2 cellular contexts compared by ENCODE assay signal in genomic region chr16:89191901-89192184, GRCh38.
TF ChIP-seq lines count a peak whose summit lies in the region.

No MANE protein-coding gene starts in this region.

TF ChIP-seq in IMR-90, 13 proteins besides CTCF, POLR2A, EP300 and RAD21:
- no peak for TF ChIP-seq MAFK (IDR thresholded peaks at IDR 0.05; ENCODE audit: low read depth, low read length)
- no peak for TF ChIP-seq ELK1 (IDR thresholded peaks at IDR 0.05; ENCODE audit: borderline replicate concordance, low read depth, low read length)
- TF ChIP-seq CEBPB (IDR thresholded peaks at IDR 0.05; ENCODE audit: low read depth, low read length): no peak
- TF ChIP-seq MXI1 (IDR thresholded peaks at IDR 0.05; ENCODE audit: borderline replicate concordance, low read depth, low read length): no peak
- TF ChIP-seq RCOR1 (IDR thresholded peaks at IDR 0.05; ENCODE audit: insufficient replicate concordance, low read length): no peak
- no peak for TF ChIP-seq MAZ (IDR thresholded peaks at IDR 0.05; ENCODE audit: borderline replicate concordance, low read depth, low read length)
- no peak for TF ChIP-seq SMC3 (IDR thresholded peaks at IDR 0.05; ENCODE audit: low read depth, low read length)
- TF ChIP-seq RFX5 (IDR thresholded peaks at IDR 0.05; ENCODE audit: low read depth, low read length): no peak
- no peak for TF ChIP-seq USF2 (IDR thresholded peaks at IDR 0.05; ENCODE audit: low read depth, low read length)
- no peak for TF ChIP-seq BHLHE40 (IDR thresholded peaks at IDR 0.05; ENCODE audit: low read depth, low read length)
- TF ChIP-seq CHD1 (IDR thresholded peaks at IDR 0.05; ENCODE audit: low read depth, low read length): no peak
- no peak for TF ChIP-seq NFE2L2 (IDR thresholded peaks at IDR 0.05; ENCODE audit: low read depth, low read length)

TF ChIP-seq in H1, 55 proteins besides CTCF, POLR2A, EP300 and RAD21:
- TF ChIP-seq RXRA (IDR thresholded peaks at IDR 0.05; ENCODE audit: insufficient read depth, low read depth, low read length) (no peak), TAF7 (optimal IDR thresholded peaks at IDR 0.05; ENCODE audit: borderline replicate concordance, low read depth, low read length) (no peak), SAP30 (IDR thresholded peaks at IDR 0.05; ENCODE audit: insufficient read depth, insufficient replicate concordance, low read length) (no peak), BCL11A (IDR thresholded peaks at IDR 0.05; ENCODE audit: low read depth in 2 of 2, low read length in 2 of 2) (no peak), RNF2 (IDR thresholded peaks at IDR 0.05; ENCODE audit: borderline replicate concordance, low read depth, low read length, missing control alignments, poor library complexity, severe bottlenecking) (no peak), TEAD4 (IDR thresholded peaks at IDR 0.05; ENCODE audit: low read depth, low read length) (no peak), KDM4A (IDR thresholded peaks at IDR 0.05; ENCODE audit: low read depth, low read length, severe bottlenecking) (no peak), GTF2F1 (IDR thresholded peaks at IDR 0.05; ENCODE audit: borderline replicate concordance, low read depth, low read length) (no peak), NRF1 (IDR thresholded peaks at IDR 0.05; ENCODE audit: low read depth, low read length) (no peak), NANOG (IDR thresholded peaks at IDR 0.05; ENCODE audit: insufficient read depth, low read depth, low read length, poor library complexity, severe bottlenecking) (no peak), SIN3A (conservative IDR thresholded peaks at IDR 0.05 in 1 of 2, IDR thresholded peaks at IDR 0.05 in 1 of 2; ENCODE audit: low read depth in 1 of 2, low read length in 2 of 2) (no peak), SP1 (IDR thresholded peaks at IDR 0.05; ENCODE audit: low read depth, low read length) (no peak), CHD1 (IDR thresholded peaks at IDR 0.05; ENCODE audit: low read depth, low read length) (no peak), USF2 (IDR thresholded peaks at IDR 0.05; ENCODE audit: low read length) (no peak), TCF12 (IDR thresholded peaks at IDR 0.05; ENCODE audit: low read depth, low read length) (no peak)
- TF ChIP-seq, protein P1, sequence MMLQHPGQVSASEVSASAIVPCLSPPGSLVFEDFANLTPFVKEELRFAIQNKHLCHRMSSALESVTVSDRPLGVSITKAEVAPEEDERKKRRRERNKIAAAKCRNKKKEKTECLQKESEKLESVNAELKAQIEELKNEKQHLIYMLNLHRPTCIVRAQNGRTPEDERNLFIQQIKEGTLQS (IDR thresholded peaks at IDR 0.05; ENCODE audit: insufficient read depth, low read depth, low read length): no peak
